Comparison of ENCODE assay signal across 8 cellular contexts in the genomic region with DNA sequence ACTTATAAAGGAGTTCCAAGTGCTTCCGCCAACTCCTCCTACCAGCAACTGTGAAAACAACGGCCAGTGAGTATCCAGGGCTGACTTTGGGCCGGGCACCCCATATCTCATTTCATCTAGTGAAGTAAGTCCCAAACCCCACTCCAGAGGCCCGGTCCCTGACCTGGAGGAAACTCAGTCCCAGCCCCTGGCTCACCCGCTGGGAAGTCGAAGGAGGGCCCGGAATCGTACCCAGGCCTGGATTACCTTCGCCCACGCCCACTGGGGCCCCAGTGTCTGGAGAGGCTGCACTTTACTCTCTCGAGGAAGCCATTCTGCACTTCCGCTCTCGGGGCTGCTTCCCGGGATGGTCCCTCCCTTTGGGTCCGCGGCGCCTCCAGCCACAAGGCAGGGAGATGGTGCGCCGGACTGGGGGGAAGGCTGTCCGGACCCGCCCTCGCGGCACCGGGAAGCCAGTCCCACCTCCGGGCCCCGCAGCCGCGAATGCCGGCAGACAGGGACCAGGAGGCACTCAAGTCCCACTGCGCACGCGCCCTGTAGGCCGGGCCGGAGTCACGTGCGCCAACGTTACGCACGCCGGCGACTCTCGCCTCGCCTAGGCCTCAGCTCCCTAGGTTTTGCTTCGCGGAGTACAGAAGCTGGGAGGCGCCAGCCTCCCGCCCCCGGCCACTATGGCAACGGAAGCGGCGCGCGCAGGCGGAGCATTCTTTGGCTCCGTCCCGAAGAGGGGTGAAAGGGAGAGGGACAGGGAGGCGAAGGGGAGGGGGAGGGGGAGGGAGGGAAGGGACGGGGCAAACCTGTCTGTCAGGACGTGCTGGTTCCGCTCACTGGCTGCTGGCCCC. TPM values are rescaled to one million over a fixed set of nuclear protein-coding genes. Genes with fewer than 3 reads are reported as not detected.
DNase-seq lines count a peak whose midpoint lies in the region; ATAC-seq and TF ChIP-seq lines count a peak whose summit lies in the region.

Gene CMTR2, minus strand, starts transcription at position 513 of the 842 bp plus-strand sequence. CDS start 3,482 bp downstream, outside the sequence.

- H3K27me3 ChIP-seq in BLaER1: no peaks in the 10 kb centered on the region
- H3K27me3 ChIP-seq in left lung: peaks cover 0 to 12% of the 10 kb centered on the region in 2 donors

- H3K27ac ChIP-seq in BLaER1: peak within 1 kb of the TSS; percentile 91
- H3K27ac ChIP-seq in left lung: peak within 1 kb of the TSS; percentile 93 to 94

- peak within 1 kb of the TSS; percentile 79 for H3K4me2 ChIP-seq in BLaER1

- H3K36me3 ChIP-seq in BLaER1 (peaks cover 35% of the 10 kb centered on the region), left lung (peaks cover 0 to 34% of the 10 kb centered on the region in 2 donors)

- H3K9ac ChIP-seq in BLaER1: peak within 1 kb of the TSS; percentile 88

- H3K4me3 ChIP-seq in BLaER1: peak within 1 kb of the TSS; percentile 79
- peak within 1 kb of the TSS; percentile 80 to 85 for H3K4me3 ChIP-seq in left lung

- intact Hi-C loops in left lung (cut with DNase I): no loop called here

- DNase-seq in NCI-H69 (lab: John Stamatoyannopoulos, UW) (peak; percentile 96), dedifferentiated amniotic fluid mesenchymal stem cell (ENCODE audit: extremely low spot score) (peak; percentile 92), left lung (peak; percentile 95 to 97)
- peak; percentile 83 for DNase-seq in activated CD4-positive, alpha-beta T cell treated with anti-CD3 and anti-CD28 coated beads, Interleukin-2, amount 50 U/mL, for 1 hour
- peak; percentile 84 to 88 for DNase-seq in stimulated activated CD4-positive, alpha-beta T cell treated with anti-CD3 and anti-CD28 coated beads, Interleukin-2, amount 100 ng/mL, for 48 hours

- peaks cover 8% of the 10 kb centered on the region; the same call in 1 of the 2 replicates for H4K20me1 ChIP-seq in BLaER1

- no peak for TF ChIP-seq CTCF in left lung (IDR thresholded peaks at IDR 0.05)

- peaks cover 15% of the 10 kb centered on the region; the same call in 1 of the 2 replicates for H3K9me3 ChIP-seq in BLaER1
- no peaks in the 10 kb centered on the region for H3K9me3 ChIP-seq in left lung

- H3K4me1 ChIP-seq in BLaER1 (peaks cover 29% of the 10 kb centered on the region), left lung (peaks cover 8 to 22% of the 10 kb centered on the region in 2 donors)

- ATAC-seq in GM19328 (IDR thresholded peaks at IDR 0.05; ENCODE audit: unreplicated experiment): peak; percentile 93
- ATAC-seq in HG03520 (IDR thresholded peaks at IDR 0.05; ENCODE audit: unreplicated experiment): peak; percentile 88
- ATAC-seq in left lung: peak; percentile 98

RNA-seq across cellular contexts. Expression of gene CMTR2, which starts in this region (rescaled TPM):
- total RNA-seq in left lung: 10 to 100 TPM; 16.4 to 20.4 TPM

Comparison
In these comparisons a context has a peak if more than half of its experiments do, and no peak if none do; other contexts are left out.
1. Peak in every context shown above with its lines: DNase-seq, ATAC-seq, H3K4me3 ChIP-seq and H3K27ac ChIP-seq.